ENCODE assay signal across 14 cellular contexts in genomic region chr11:62677160-62677559, GRCh38. TPM values are rescaled to one million over a fixed set of nuclear protein-coding genes. Genes with fewer than 3 reads are reported as not detected.
DNase-seq lines count a peak whose midpoint lies in the region; ATAC-seq and TF ChIP-seq lines count a peak whose summit lies in the region.
"Had no signal": no experiment of that assay in that cellular context is flagged by ENCODE, and none has a peak within 500 bp of the region (broad histone marks: within the 10 kb centered on the region; RNA-seq: fewer than 3 reads in every experiment).

No MANE protein-coding gene starts in this region.

- no peak overlapping the region for H3K4me3 ChIP-seq in MM.1S (ENCODE audit: low read length)
- H3K4me3 ChIP-seq in choroid plexus epithelial cell (ENCODE audit: low read depth, low read length), result peak overlapping the region; percentile 5
- H3K4me3 ChIP-seq in skeletal muscle satellite cell (ENCODE audit: low read length), result no peak overlapping the region
- no peak overlapping the region for H3K4me3 ChIP-seq in mucosa of descending colon

- DNase-seq in activated T-cell treated with anti-CD3 and anti-CD28 coated beads, Interleukin-2, amount 50 U/mL, for 4 hours, result no peak
- DNase-seq in activated T-cell treated with anti-CD3 and anti-CD28 coated beads for 4 hours (no peak), MM.1S (no peak), choroid plexus epithelial cell (ENCODE audit: low read depth) (no peak), mucosa of descending colon (no peak), sciatic nerve (ENCODE audit: low spot score) (no peak)
- DNase-seq: activated CD8-positive, alpha-beta memory T cell treated with anti-CD3 and anti-CD28 coated beads, Interleukin-2, amount 50 U/mL, for 48 hours; AML-193; cortex of kidney; GOT3; lower lobe of right lung; NCI-H748 treated with DMSO at 0.1 percent for 48 hours had no signal

- no peaks in the 10 kb centered on the region for H4K20me1 ChIP-seq in MM.1S (ENCODE audit: insufficient read depth, low read length)

- TF ChIP-seq CTCF in MM.1S (IDR thresholded peaks at IDR 0.05; ENCODE audit: low read length) (no peak), choroid plexus epithelial cell (conservative IDR thresholded peaks at IDR 0.05; ENCODE audit: low read depth, low read length) (no peak), mucosa of descending colon (IDR thresholded peaks at IDR 0.05) (no peak)

- H3F3A ChIP-seq in MM.1S (ENCODE audit: insufficient read depth, low read length), result peaks cover 17% of the 10 kb centered on the region; the same call in 1 of the 2 replicates

- H3K9me2 ChIP-seq in MM.1S (replicated peaks; ENCODE audit: insufficient read depth, low read length), result no peaks in the 10 kb centered on the region

- H3K4me1 Mint-ChIP-seq in activated T-cell treated with anti-CD3 and anti-CD28 coated beads, Interleukin-2, amount 50 U/mL, for 4 hours (ENCODE audit: low read depth), result peaks cover 33% of the 10 kb centered on the region

- H3K36me3 Mint-ChIP-seq in activated T-cell treated with anti-CD3 and anti-CD28 coated beads, Interleukin-2, amount 50 U/mL, for 4 hours (ENCODE audit: insufficient read depth), result peaks cover 13% of the 10 kb centered on the region

- no peak overlapping the region for H2AFZ ChIP-seq in MM.1S (ENCODE audit: low read length)

- intact Hi-C loops in mucosa of descending colon (cut with DNase I, micrococcal nuclease), result no loop called here
- intact Hi-C loops in sciatic nerve (cut with DNase I), result no loop called here

- H3K4me2 ChIP-seq in MM.1S (ENCODE audit: low read depth, low read length), result 0 out of 2 replicates have a peak overlapping the region, but pooled peaks have one; percentile 93
- H3K4me2 ChIP-seq in skeletal muscle satellite cell (ENCODE audit: low read length), result peak overlapping the region; percentile 85

- no peak for ATAC-seq in activated T-cell treated with anti-CD3 and anti-CD28 coated beads, Interleukin-2, amount 50 U/mL, for 4 hours
- ATAC-seq in mucosa of descending colon, result no peak
- no peak for ATAC-seq in HG02970 (IDR thresholded peaks at IDR 0.05; ENCODE audit: low FRiP score, unreplicated experiment)
- ATAC-seq in sciatic nerve, result no peak
- ATAC-seq: lower lobe of right lung had no signal

- H3K4me3 Mint-ChIP-seq in activated T-cell treated with anti-CD3 and anti-CD28 coated beads, Interleukin-2, amount 50 U/mL, for 4 hours, result peak overlapping the region; percentile 90

- H3K4me1 ChIP-seq in MM.1S (ENCODE audit: low read length) (peaks cover 18% of the 10 kb centered on the region), skeletal muscle satellite cell (ENCODE audit: control insufficient read depth, insufficient read depth, low read length) (peaks cover 37% of the 10 kb centered on the region), mucosa of descending colon (ENCODE audit: low read depth) (peaks cover 31% of the 10 kb centered on the region)

- H3K9me3 ChIP-seq in MM.1S (replicated peaks; ENCODE audit: insufficient read depth, low read length), result no peaks in the 10 kb centered on the region
- no peaks in the 10 kb centered on the region for H3K9me3 ChIP-seq in skeletal muscle satellite cell (replicated peaks; ENCODE audit: low read length)
- no peaks in the 10 kb centered on the region for H3K9me3 ChIP-seq in mucosa of descending colon
- H3K9me3 ChIP-seq: lower lobe of right lung had no signal

- no peaks in the 10 kb centered on the region for H3K27me3 ChIP-seq in MM.1S (replicated peaks; ENCODE audit: insufficient read depth, low read length)
- no peaks in the 10 kb centered on the region for H3K27me3 ChIP-seq in skeletal muscle satellite cell (ENCODE audit: control insufficient read depth, insufficient read depth, low read length)

- H3K79me2 ChIP-seq in MM.1S (ENCODE audit: low read length), result peaks cover 57% of the 10 kb centered on the region

- H3K36me3 ChIP-seq in MM.1S (replicated peaks; ENCODE audit: insufficient read depth, low read length) (no peaks in the 10 kb centered on the region; the same call in none of the 2 replicates), skeletal muscle satellite cell (ENCODE audit: insufficient read depth, low read length) (peaks cover 21% of the 10 kb centered on the region), mucosa of descending colon (ENCODE audit: low read depth) (no peaks in the 10 kb centered on the region)

- no peaks in the 10 kb centered on the region for H3K27me3 Mint-ChIP-seq in activated T-cell treated with anti-CD3 and anti-CD28 coated beads, Interleukin-2, amount 50 U/mL, for 4 hours (ENCODE audit: low read depth)

- no peak overlapping the region for H3K27ac ChIP-seq in MM.1S (ENCODE audit: low read length)
- H3K27ac ChIP-seq: lower lobe of right lung had no signal

- H3K9ac ChIP-seq in MM.1S (ENCODE audit: low read length) (no peak overlapping the region), skeletal muscle satellite cell (ENCODE audit: low read depth, low read length) (no peak overlapping the region)

- no peaks in the 10 kb centered on the region for H3K9me3 Mint-ChIP-seq in activated T-cell treated with anti-CD3 and anti-CD28 coated beads, Interleukin-2, amount 50 U/mL, for 4 hours

RNA-seq across cellular contexts. Expression of gene UBXN1, which starts 1.7 kb away (rescaled TPM):
- total RNA-seq in activated T-cell treated with anti-CD3 and anti-CD28 coated beads, Interleukin-2, amount 50 U/mL, for 4 hours, result 100 to 1,000 TPM; 151 to 174 (median 157) TPM
- total RNA-seq in skeletal muscle satellite cell (2012; rRNA removed), result 74.3 and 81.3 TPM in 2 replicates
- total RNA-seq in mucosa of descending colon, result 100 to 1,000 TPM in 1 of 3 donors, 10 to 100 TPM in 2; 79.2 to 138 (median 87.3) TPM
- 79.6 TPM for total RNA-seq in sciatic nerve

RNA-seq across cellular contexts. Expression of gene LBHD1, which starts 5.1 kb away (rescaled TPM):
- 10 to 100 TPM; 17.0 to 22.2 (median 19.2) TPM for total RNA-seq in activated T-cell treated with anti-CD3 and anti-CD28 coated beads, Interleukin-2, amount 50 U/mL, for 4 hours
- total RNA-seq in skeletal muscle satellite cell (2012; rRNA removed), result 5.6 and 6.3 TPM in 2 replicates
- total RNA-seq in mucosa of descending colon (10 to 100 TPM in 2 of 3 donors, 1 to 10 TPM in 1; 7.4 to 10.6 (median 10.6) TPM), sciatic nerve (4.9 TPM)

RNA-seq across cellular contexts. Expression of gene UQCC3, which starts 5.7 kb away (rescaled TPM):
- total RNA-seq in activated T-cell treated with anti-CD3 and anti-CD28 coated beads, Interleukin-2, amount 50 U/mL, for 4 hours, result 10 to 100 TPM in 2 of 3 donors, 1 to 10 TPM in 1; 9.4 to 14.6 (median 10.6) TPM
- total RNA-seq in skeletal muscle satellite cell (2012; rRNA removed), result 5.9 and 7.4 TPM in 2 replicates
- total RNA-seq in mucosa of descending colon, result 10 to 100 TPM in 2 of 3 donors, 1 to 10 TPM in 1; 9.0 to 12.1 (median 10.8) TPM
- 7.1 TPM for total RNA-seq in sciatic nerve

RNA-seq across cellular contexts. Expression of gene CSKMT, which starts 12.0 kb away (rescaled TPM):
- total RNA-seq in activated T-cell treated with anti-CD3 and anti-CD28 coated beads, Interleukin-2, amount 50 U/mL, for 4 hours, result 10 to 100 TPM; 54.6 to 73.1 (median 73.0) TPM
- total RNA-seq in skeletal muscle satellite cell (2012; rRNA removed), result 7.6 and 11.4 TPM in 2 replicates
- total RNA-seq in mucosa of descending colon (10 to 100 TPM; 11.6 to 18.6 (median 13.3) TPM), sciatic nerve (7.1 TPM)

RNA-seq across cellular contexts. Expression of gene C11orf98, which starts 12.2 kb away (rescaled TPM):
- 100 to 1,000 TPM; 174 to 212 (median 206) TPM for total RNA-seq in activated T-cell treated with anti-CD3 and anti-CD28 coated beads, Interleukin-2, amount 50 U/mL, for 4 hours
- 44.8 and 57.8 TPM in 2 replicates for total RNA-seq in skeletal muscle satellite cell (2012; rRNA removed)
- total RNA-seq in mucosa of descending colon, result 10 to 100 TPM; 39.7 to 54.2 (median 53.1) TPM
- 25.1 TPM for total RNA-seq in sciatic nerve
